In the genomic region with DNA sequence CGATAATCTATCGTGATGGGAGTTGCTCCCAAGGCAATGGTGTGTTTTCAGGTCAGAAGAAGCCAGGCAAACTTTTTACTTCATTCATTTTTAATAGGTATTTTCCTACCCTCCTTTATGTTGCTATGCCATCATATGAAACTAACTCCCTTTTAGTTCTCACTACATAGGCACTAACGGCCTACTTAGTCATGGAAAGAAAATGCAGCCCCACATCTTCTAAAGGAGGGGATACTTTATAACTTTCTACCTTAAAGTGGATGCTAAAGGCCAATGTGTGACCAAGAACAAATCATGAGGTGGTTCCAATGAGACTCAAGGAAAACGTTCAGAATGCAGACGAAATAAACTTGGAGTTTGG, we compare ENCODE assay signal across 20 cellular contexts.
DNase-seq lines count a peak whose midpoint lies in the region; ATAC-seq, FAIRE-seq and TF ChIP-seq lines count a peak whose summit lies in the region.
"Had no signal": no experiment of that assay in that cellular context is flagged by ENCODE, and none has a peak within 500 bp of the region (broad histone marks: within the 10 kb centered on the region; RNA-seq: fewer than 3 reads in every experiment).

No MANE protein-coding gene starts in this region.

- no peak overlapping the region for H3K23ac ChIP-seq in H1 (ENCODE audit: insufficient read length)

- H3K27ac ChIP-seq in Panc1 (ENCODE audit: low read length) (peak overlapping the region; percentile 91), H1 (ENCODE audit: low read depth, low read length) (no peak overlapping the region), pancreas (peak overlapping the region in 3 of 4 donors; percentile 3 to 67 (median 36))

- no peak overlapping the region for H2BK120ac ChIP-seq in H1 (replicated peaks; ENCODE audit: low read depth, low read length)

- H3K27me3 ChIP-seq in Caco-2 (replicated peaks; ENCODE audit: control insufficient read depth, insufficient read depth, low read length) (peaks cover 2% of the 10 kb centered on the region; the same call in 1 of the 2 replicates), Panc1 (ENCODE audit: control insufficient read depth, insufficient read depth, low read length) (no peaks in the 10 kb centered on the region), H1 (replicated peaks in 1 of 4; ENCODE audit: control insufficient read depth in 3 of 4, extremely low read depth in 1 of 4, insufficient read depth in 3 of 4, low read length in 3 of 4) (no peaks in the 10 kb centered on the region), pancreas (no peaks in the 10 kb centered on the region)

- no peak overlapping the region for H2AK5ac ChIP-seq in H1 (ENCODE audit: low read depth, low read length)

- H3K79me1 ChIP-seq in H1 (ENCODE audit: low read depth, low read length) = no peaks in the 10 kb centered on the region

- H2BK20ac ChIP-seq in H1 (ENCODE audit: low read length) = no peak overlapping the region

- peak overlapping the region; percentile 44 to 50; a peak in 2 of 4 replicates for H3K4me2 ChIP-seq in H1 (ENCODE audit: insufficient read depth in 1 of 2, low read depth in 2 of 2, low read length in 2 of 2)

- peak overlapping the region; percentile 59 for H3K27ac Mint-ChIP-seq in Caco-2 (ENCODE audit: unreplicated experiment)
- H3K27ac Mint-ChIP-seq: B cell, CD14-positive monocyte, HFFc6 had no signal

- H4K91ac ChIP-seq in H1 (replicated peaks; ENCODE audit: insufficient read length, low read length) = no peak overlapping the region

- H3K4me1 Mint-ChIP-seq in Caco-2 (ENCODE audit: low read depth, unreplicated experiment) = peaks cover 7% of the 10 kb centered on the region
- H3K4me1 Mint-ChIP-seq: CD14-positive monocyte had no signal

- TF ChIP-seq CTCF in Caco-2 (IDR thresholded peaks at IDR 0.05; ENCODE audit: insufficient read depth in 1 of 2, low read depth in 1 of 2, low read length in 1 of 2, severe bottlenecking in 1 of 2, unreplicated experiment in 1 of 2) = no peak
- no peak for TF ChIP-seq CTCF in Panc1 (IDR thresholded peaks at IDR 0.05)
- no peak for TF ChIP-seq CTCF in H1 (IDR thresholded peaks at IDR 0.05; ENCODE audit: control extremely low read depth in 1 of 3, insufficient read depth in 1 of 3, low read depth in 1 of 3, low read length in 3 of 3)
- no peak for TF ChIP-seq CTCF in pancreas (IDR thresholded peaks at IDR 0.05)

- H2BK15ac ChIP-seq in H1 (ENCODE audit: low read length) = no peak overlapping the region

- H3K27me3 Mint-ChIP-seq in Caco-2 (ENCODE audit: insufficient read depth, unreplicated experiment) = peaks cover 3% of the 10 kb centered on the region
- H3K27me3 Mint-ChIP-seq: B cell had no signal

- H3K4me3 ChIP-seq in Caco-2 (ENCODE audit: low read depth, low read length) (no peak overlapping the region), Panc1 (ENCODE audit: low read depth in 2 of 2, low read length in 2 of 2) (no peak overlapping the region), H1 (ENCODE audit: extremely low read depth in 1 of 4, insufficient read depth in 2 of 4, low read depth in 3 of 4, low read length in 4 of 4) (no peak overlapping the region), pancreas (no peak overlapping the region)

- DNase-seq in Caco-2 (no peak), Panc1 (ENCODE audit: low read depth, low spot score) (no peak), H1 (ENCODE audit: low read depth in 1 of 2, low spot score in 2 of 2) (no peak), pancreas (no peak), GM12891 (ENCODE audit: insufficient read length, low spot score) (no peak), NCI-H2171 treated with DMSO at 0.1 percent for 48 hours (lab: John Stamatoyannopoulos, UW) (no peak)
- no peak for DNase-seq in stimulated activated naive CD4-positive, alpha-beta T cell treated with Interleukin-2 at 50 U/mL for 16 hours (lab: John Stamatoyannopoulos, UW)
- DNase-seq: EL; GF-D8; HFFc6; MM.1S; NCI-H1048; NCI-H187 treated with DMSO at 0.1 percent for 48 hours; NCI-H2227 treated with DMSO at 0.1 percent for 48 hours; NK-92 treated with Interleukin-12 subunit alpha and Interleukin-12 subunit beta, amount 100 ng/mL, for 24 hours; Right ventricle myocardium superior had no signal

- no peaks in the 10 kb centered on the region for H3K9me3 Mint-ChIP-seq in Caco-2 (ENCODE audit: unreplicated experiment)
- H3K9me3 Mint-ChIP-seq: CD14-positive monocyte had no signal

- H3K23me2 ChIP-seq in H1 (ENCODE audit: low read depth, low read length) = no peaks in the 10 kb centered on the region

- TF ChIP-seq EP300 in H1 (IDR thresholded peaks at IDR 0.05; ENCODE audit: borderline replicate concordance in 1 of 2, low read depth in 2 of 2, low read length in 2 of 2) = no peak

- no peak for TF ChIP-seq POLR2A in H1 (IDR thresholded peaks at IDR 0.05; ENCODE audit: control extremely low read depth in 1 of 2, low read depth in 2 of 2, low read length in 2 of 2)
- TF ChIP-seq POLR2A in GM12891 (IDR thresholded peaks at IDR 0.05; ENCODE audit: low read depth, low read length) = no peak

- no peak overlapping the region for H3K4me3 Mint-ChIP-seq in Caco-2 (ENCODE audit: unreplicated experiment)
- H3K4me3 Mint-ChIP-seq: B cell, CD14-positive monocyte, HFFc6 had no signal

- H3K9me3 ChIP-seq in Caco-2 = no peaks in the 10 kb centered on the region
- peaks cover 4% of the 10 kb centered on the region; the same call in 1 of the 2 replicates for H3K9me3 ChIP-seq in Panc1 (ENCODE audit: control insufficient read depth, insufficient read depth, low read depth, low read length)
- no peaks in the 10 kb centered on the region for H3K9me3 ChIP-seq in H1 (ENCODE audit: insufficient read depth in 2 of 2, low read depth in 1 of 2, low read length in 1 of 2)
- no peaks in the 10 kb centered on the region for H3K9me3 ChIP-seq in pancreas

- no peak overlapping the region for H3K14ac ChIP-seq in H1 (ENCODE audit: insufficient read length)

- H2BK12ac ChIP-seq in H1 (ENCODE audit: low read depth, low read length) = no peak overlapping the region

- no peaks in the 10 kb centered on the region for H3K36me3 ChIP-seq in Caco-2 (ENCODE audit: control insufficient read depth, insufficient read depth, low read length)
- no peaks in the 10 kb centered on the region for H3K36me3 ChIP-seq in Panc1 (ENCODE audit: control insufficient read depth, insufficient read depth, low read length)
- no peaks in the 10 kb centered on the region for H3K36me3 ChIP-seq in H1 (ENCODE audit: control insufficient read depth in 2 of 4, insufficient read depth in 4 of 4, low read length in 3 of 4)
- H3K36me3 ChIP-seq in pancreas = no peaks in the 10 kb centered on the region

- H3K9ac ChIP-seq in H1 (replicated peaks in 1 of 4; ENCODE audit: extremely low read depth in 1 of 4, low read depth in 3 of 4, low read length in 3 of 4) = no peak overlapping the region

- peak; percentile 71 for ATAC-seq in Panc1
- peak in 1 of 4 donors; percentile 26 for ATAC-seq in pancreas

- CTCF ChIA-PET in Caco-2 (lab: Charles Lee) (no interaction called here), Panc1 (lab: Charles Lee) (no interaction called here), H1 (lab: Charles Lee; ENCODE audit: partially characterized antibody) (interaction anchor here (1.3 to 1.8 kb wide), 4 partner anchors 13 to 294 kb away, joined by 3 to 5 read pairs (median 3); no protein-coding TSS in a partner anchor)

- POLR2A ChIA-PET in Caco-2 (lab: Charles Lee) = no interaction called here
- POLR2A ChIA-PET in Panc1 (lab: Charles Lee) = interaction anchor here (0.6 to 0.9 kb wide), 3 partner anchors 78 to 1502 kb away, joined by 3 to 5 read pairs (median 3); no protein-coding TSS in a partner anchor
- POLR2A ChIA-PET in H1 (lab: Charles Lee; ENCODE audit: partially characterized antibody) = no interaction called here

- no peak overlapping the region for H3K18ac ChIP-seq in H1 (ENCODE audit: extremely low read depth, low read length)

- no peak overlapping the region for H2AFZ ChIP-seq in H1 (ENCODE audit: low read length)

- TF ChIP-seq RAD21 in H1 (IDR thresholded peaks at IDR 0.05 in 1 of 2, conservative IDR thresholded peaks at IDR 0.05 in 1 of 2; ENCODE audit: low read depth in 2 of 2, low read length in 2 of 2) = no peak

- no peaks in the 10 kb centered on the region for H3K36me3 Mint-ChIP-seq in Caco-2 (ENCODE audit: insufficient read depth, unreplicated experiment)
- H3K36me3 Mint-ChIP-seq: CD14-positive monocyte had no signal

- H2BK5ac ChIP-seq in H1 (ENCODE audit: low read depth, low read length) = no peak overlapping the region

- H3K56ac ChIP-seq in H1 (replicated peaks; ENCODE audit: insufficient read length, low read depth, low read length) = no peak overlapping the region

- H4K5ac ChIP-seq in H1 (ENCODE audit: insufficient read length, low read depth, low read length) = no peak overlapping the region

- no peaks in the 10 kb centered on the region for H4K20me1 ChIP-seq in H1 (replicated peaks in 1 of 2; ENCODE audit: control insufficient read depth in 1 of 2, insufficient read depth in 2 of 2, low read length in 2 of 2)

- in situ Hi-C loops in Panc1 (cut with HindIII; ENCODE audit: low pct_unique_long_range_greater_than_20kb, low sequenced_read_pairs) = no loop called here

- FAIRE-seq in H1 (lab: Jason Lieb, UNC) = no peak
- no peak for FAIRE-seq in pancreas (lab: Jason Lieb, UNC)
- no peak for FAIRE-seq in GM12891 (lab: Jason Lieb, UNC)
- FAIRE-seq: A204.1, GM19239 had no signal

- intact Hi-C loops in Caco-2 (cut with micrococcal nuclease; ENCODE audit: unreplicated experiment) (no loop called here), Panc1 (cut with micrococcal nuclease; ENCODE audit: unreplicated experiment) (no loop called here), pancreas (cut with DNase I) (no loop called here)

- H3K79me2 ChIP-seq in H1 (ENCODE audit: control insufficient read depth in 1 of 2, insufficient read depth in 2 of 2, low read length in 2 of 2) = no peaks in the 10 kb centered on the region

- no peak overlapping the region for H4K8ac ChIP-seq in H1 (ENCODE audit: extremely low read depth, insufficient read depth, low read length)

- H3K4me1 ChIP-seq in Caco-2 (no peaks in the 10 kb centered on the region), Panc1 (ENCODE audit: control insufficient read depth, insufficient read depth, low read length) (peaks cover 34% of the 10 kb centered on the region), H1 (replicated peaks in 1 of 4; ENCODE audit: control insufficient read depth in 3 of 4, insufficient read depth in 4 of 4, low read length in 3 of 4) (peaks cover 3 to 8% (median 6%) of the 10 kb centered on the region in 4 experiments; a peak in 4 of 7 replicates), pancreas (peaks cover 0 to 2% (median 0%) of the 10 kb centered on the region in 3 donors)

- BruUV-seq in Caco-2 (replicated peaks; lab: Mats Ljungman, UMichigan) = no TSS peak
- no TSS peak for BruUV-seq in Panc1 (replicated peaks; lab: Mats Ljungman, UMichigan)

- no peak overlapping the region for H3K4ac ChIP-seq in H1 (replicated peaks; ENCODE audit: insufficient read length, low read depth, low read length)

- 75% methylated on average over 5 of the region's 5 CpGs; no CpG with 5 or more reads in 1 of the 2 experiments for WGBS in H1 (ENCODE audit: extremely low coverage in 1 of 2, insufficient coverage in 1 of 2, insufficient read length in 1 of 2, insufficient replicate concordance in 2 of 2, low coverage in 1 of 2, low lambda C conversion rate in 2 of 2, missing lambda C conversion rate in 1 of 2), 2 experiments
- whole genome bisulfite sequencing in pancreas, 2 donors = 55 to 57% methylated on average over 5 of the region's 5 CpGs

TF ChIP-seq in H1, 55 proteins besides CTCF, POLR2A, EP300 and RAD21 (continues in another document):
- no peak for TF ChIP-seq KDM4A (IDR thresholded peaks at IDR 0.05; ENCODE audit: low read depth, low read length, severe bottlenecking)
